In genomic region chr12:579450-580110, GRCh38 we compare ENCODE assay signal across 1 cellular context.
TF ChIP-seq lines count a peak whose summit lies in the region.

No MANE protein-coding gene starts in this region.

TF ChIP-seq in HEK293T, 16 proteins besides CTCF, POLR2A, EP300 and RAD21:
- TF ChIP-seq TARDBP (IDR thresholded peaks at IDR 0.05) (no peak), SP1 (IDR thresholded peaks at IDR 0.05) (no peak), BHLHE40 (IDR thresholded peaks at IDR 0.05; ENCODE audit: borderline replicate concordance) (no peak), CTBP1 (IDR thresholded peaks at IDR 0.05; ENCODE audit: borderline replicate concordance) (no peak), ZNF384 (IDR thresholded peaks at IDR 0.05) (no peak), FOXM1 (IDR thresholded peaks at IDR 0.05; ENCODE audit: borderline replicate concordance) (no peak), FOXK2 (IDR thresholded peaks at IDR 0.05) (no peak), NFRKB (IDR thresholded peaks at IDR 0.05) (no peak), HDGF (IDR thresholded peaks at IDR 0.05; ENCODE audit: borderline replicate concordance) (no peak), ELF4 (IDR thresholded peaks at IDR 0.05) (no peak), FOXA1 (IDR thresholded peaks at IDR 0.05) (no peak), SUZ12 (IDR thresholded peaks at IDR 0.05) (no peak), PKNOX1 (IDR thresholded peaks at IDR 0.05) (no peak), L3MBTL2 (conservative IDR thresholded peaks at IDR 0.05) (no peak), LEF1 (IDR thresholded peaks at IDR 0.05; ENCODE audit: borderline replicate concordance) (no peak), ARNT (IDR thresholded peaks at IDR 0.05) (no peak)
